28 cellular contexts compared by ENCODE assay signal in the genomic region with DNA sequence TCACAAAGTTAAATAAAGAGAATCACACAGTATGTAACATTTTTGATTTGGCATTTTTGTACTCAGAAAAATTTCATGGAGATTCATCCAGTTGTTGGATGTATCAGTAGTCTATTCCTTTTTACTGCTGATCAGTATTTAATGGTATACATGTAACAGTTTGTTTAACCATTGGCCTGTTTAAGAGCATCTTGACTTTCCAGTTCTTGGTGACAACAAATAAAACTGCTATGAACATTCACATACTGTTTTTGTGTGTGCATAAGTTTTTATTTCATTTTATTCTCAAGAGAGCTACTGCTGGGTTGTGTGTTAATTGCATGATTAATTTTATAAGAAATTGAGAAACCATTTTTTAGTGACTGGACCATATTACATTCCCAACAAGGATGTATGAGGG.
"Had no signal": no experiment of that assay in that cellular context is flagged by ENCODE, and none has a peak within 500 bp of the region (broad histone marks: within the 10 kb centered on the region; RNA-seq: fewer than 3 reads in every experiment).

No MANE protein-coding gene starts in this region.

- DNase-seq: stimulated activated CD4-positive, alpha-beta T cell treated with anti-CD3 and anti-CD28 coated beads, Interleukin-2, amount 100 ng/mL, for 48 hours; stimulated activated CD4-positive, alpha-beta T cell treated with anti-CD3 and anti-CD28 coated beads, Interleukin-4, amount 100 ng/mL, for 1 hour; stimulated activated CD4-positive, alpha-beta T cell treated with anti-CD3 and anti-CD28 coated beads, Interleukin-4, amount 100 ng/mL, for 24 hours; stimulated activated CD4-positive, alpha-beta T cell treated with anti-CD3 and anti-CD28 coated beads, Interleukin-4, amount 100 ng/mL, for 4 hours; stimulated activated CD8-positive, alpha-beta memory T cell treated with anti-CD3 and anti-CD28 coated beads, Interleukin-4, amount 100 ng/mL, for 48 hours; stimulated activated naive B cell treated with anti-CD40 and anti-IgM and Interleukin-4, amounts not matched to agents 10 μg/mL and 1 μg/mL and 100 μg/mL, for 72 hours; stimulated activated naive CD4-positive, alpha-beta T cell; stimulated activated naive CD4-positive, alpha-beta T cell treated with Interleukin-2 at 50 U/mL for 16 hours; stimulated activated naive CD8-positive, alpha-beta T cell treated with anti-CD3 and anti-CD28 coated beads, Interleukin-15, amount 100 ng/mL, for 72 hours; stimulated activated naive CD8-positive, alpha-beta T cell treated with anti-CD3 and anti-CD28 coated beads, Interleukin-15, Interleukin-2, amounts not matched to agents 100 U/mL and 50 U/mL, for 24 hours; stomach; substantia nigra; testis; thyroid gland; tibial artery; transverse colon; trophoblast cell; upper lobe of left lung; upper lobe of right lung; uterus had no signal

- H3K27ac Mint-ChIP-seq: stimulated activated effector memory CD8-positive, alpha-beta T cell treated with anti-CD3 and anti-CD28 coated beads, Interleukin-12 subunit alpha, Interleukin-12 subunit beta, amount 100 ng/mL, for 72 hours; stimulated activated memory B cell treated with anti-CD40 and anti-IgM and Interleukin-4, amounts not matched to agents 10 μg/mL and 1 μg/mL and 100 μg/mL, for 72 hours; stimulated activated naive B cell treated with anti-CD40 and anti-IgM and Interleukin-4, amounts not matched to agents 10 μg/mL and 1 μg/mL and 100 μg/mL, for 72 hours; stimulated activated naive CD8-positive, alpha-beta T cell treated with anti-CD3 and anti-CD28 coated beads, Interleukin-15, amount 100 ng/mL, for 72 hours; stimulated activated naive CD8-positive, alpha-beta T cell treated with anti-CD3 and anti-CD28 coated beads, Interleukin-15, Interleukin-2, amounts not matched to agents 100 ng/mL and 50 ng/mL, for 24 hours; type B pancreatic cell had no signal

- H3K9me3 Mint-ChIP-seq: stimulated activated naive CD8-positive, alpha-beta T cell treated with anti-CD3 and anti-CD28 coated beads, Interleukin-15, amount 100 ng/mL, for 72 hours; type B pancreatic cell had no signal

- H3K27ac ChIP-seq: stomach, suprapubic skin, testis, thoracic aorta, thyroid gland, tibial artery, tibial nerve, transverse colon, upper lobe of left lung, upper lobe of right lung, uterus, vagina had no signal

- H3K27me3 Mint-ChIP-seq: stimulated activated memory B cell treated with anti-CD40 and anti-IgM and Interleukin-4, amounts not matched to agents 10 μg/mL and 1 μg/mL and 100 μg/mL, for 72 hours; stimulated activated naive CD8-positive, alpha-beta T cell treated with anti-CD3 and anti-CD28 coated beads, Interleukin-15, amount 100 ng/mL, for 72 hours; stimulated activated naive CD8-positive, alpha-beta T cell treated with anti-CD3 and anti-CD28 coated beads, Interleukin-15, Interleukin-2, amounts not matched to agents 100 ng/mL and 50 ng/mL, for 24 hours; type B pancreatic cell had no signal

- ATAC-seq: stimulated activated effector memory CD8-positive, alpha-beta T cell treated with anti-CD3 and anti-CD28 coated beads, Interleukin-12 subunit alpha, Interleukin-12 subunit beta, amount 100 ng/mL, for 72 hours; stimulated activated memory B cell treated with anti-CD40 and anti-IgM and Interleukin-4, amounts not matched to agents 10 μg/mL and 1 μg/mL and 100 μg/mL, for 72 hours; stimulated activated naive B cell treated with anti-CD40 and anti-IgM and Interleukin-4, amounts not matched to agents 10 μg/mL and 1 μg/mL and 100 μg/mL, for 72 hours; stimulated activated naive CD8-positive, alpha-beta T cell treated with anti-CD3 and anti-CD28 coated beads, Interleukin-15, amount 100 ng/mL, for 72 hours; stimulated activated naive CD8-positive, alpha-beta T cell treated with anti-CD3 and anti-CD28 coated beads, Interleukin-15, Interleukin-2, amounts not matched to agents 100 U/mL and 50 U/mL, for 24 hours; upper lobe of right lung had no signal

- H3K4me3 Mint-ChIP-seq: stimulated activated effector memory CD8-positive, alpha-beta T cell treated with anti-CD3 and anti-CD28 coated beads, Interleukin-12 subunit alpha, Interleukin-12 subunit beta, amount 100 ng/mL, for 72 hours; stimulated activated memory B cell treated with anti-CD40 and anti-IgM and Interleukin-4, amounts not matched to agents 10 μg/mL and 1 μg/mL and 100 μg/mL, for 72 hours; stimulated activated naive B cell treated with anti-CD40 and anti-IgM and Interleukin-4, amounts not matched to agents 10 μg/mL and 1 μg/mL and 100 μg/mL, for 72 hours; stimulated activated naive CD8-positive, alpha-beta T cell treated with anti-CD3 and anti-CD28 coated beads, Interleukin-15, amount 100 ng/mL, for 72 hours; stimulated activated naive CD8-positive, alpha-beta T cell treated with anti-CD3 and anti-CD28 coated beads, Interleukin-15, Interleukin-2, amounts not matched to agents 100 ng/mL and 50 ng/mL, for 24 hours; type B pancreatic cell had no signal

- H3K4me3 ChIP-seq: stomach, suprapubic skin, testis, thoracic aorta, thyroid gland, tibial artery, tibial nerve, transverse colon, upper lobe of left lung, upper lobe of right lung, uterus, vagina had no signal

- H3K36me3 Mint-ChIP-seq: stimulated activated effector memory CD8-positive, alpha-beta T cell treated with anti-CD3 and anti-CD28 coated beads, Interleukin-12 subunit alpha, Interleukin-12 subunit beta, amount 100 ng/mL, for 72 hours; stimulated activated memory B cell treated with anti-CD40 and anti-IgM and Interleukin-4, amounts not matched to agents 10 μg/mL and 1 μg/mL and 100 μg/mL, for 72 hours; stimulated activated naive B cell treated with anti-CD40 and anti-IgM and Interleukin-4, amounts not matched to agents 10 μg/mL and 1 μg/mL and 100 μg/mL, for 72 hours; type B pancreatic cell had no signal

- H3K4me1 Mint-ChIP-seq: stimulated activated effector memory CD8-positive, alpha-beta T cell treated with anti-CD3 and anti-CD28 coated beads, Interleukin-12 subunit alpha, Interleukin-12 subunit beta, amount 100 ng/mL, for 72 hours; stimulated activated memory B cell treated with anti-CD40 and anti-IgM and Interleukin-4, amounts not matched to agents 10 μg/mL and 1 μg/mL and 100 μg/mL, for 72 hours; stimulated activated naive B cell treated with anti-CD40 and anti-IgM and Interleukin-4, amounts not matched to agents 10 μg/mL and 1 μg/mL and 100 μg/mL, for 72 hours; stimulated activated naive CD8-positive, alpha-beta T cell treated with anti-CD3 and anti-CD28 coated beads, Interleukin-15, amount 100 ng/mL, for 72 hours had no signal
